Comparison of ENCODE assay signal across 35 cellular contexts in the genomic region with DNA sequence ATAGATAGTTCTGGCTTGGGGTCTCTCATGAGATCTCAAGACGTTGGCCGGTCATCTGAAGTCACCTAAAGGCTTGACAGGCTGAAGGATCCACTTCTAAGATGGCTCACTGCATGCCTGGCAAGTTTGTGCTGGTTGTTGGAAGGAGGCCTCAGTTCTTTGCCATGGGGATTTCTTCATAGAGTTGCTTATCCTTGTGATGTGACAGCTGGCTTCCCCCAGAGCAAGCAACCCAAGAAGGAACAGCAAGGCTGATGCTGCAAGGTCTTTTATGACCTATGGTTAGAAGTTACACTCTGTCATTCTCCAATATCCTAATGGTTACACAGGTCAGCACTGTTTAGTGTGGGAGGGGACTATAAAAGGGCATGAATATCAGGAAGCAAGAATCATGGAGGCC. TPM values are rescaled to one million over a fixed set of nuclear protein-coding genes. Genes with fewer than 3 reads are reported as not detected.
A peak's percentile ranks its signal among the peaks of the same experiment; 100 is the strongest.
DNase-seq lines count a peak whose midpoint lies in the region; ATAC-seq and TF ChIP-seq lines count a peak whose summit lies in the region.
"Had no signal": no experiment of that assay in that cellular context is flagged by ENCODE, and none has a peak within 500 bp of the region (broad histone marks: within the 10 kb centered on the region; RNA-seq: fewer than 3 reads in every experiment).

No MANE protein-coding gene starts in this region.

- TF ChIP-seq CTCF in HFFc6 (IDR thresholded peaks at IDR 0.05) (no peak), fibroblast of pulmonary artery (IDR thresholded peaks at IDR 0.05; ENCODE audit: low read length, missing control alignments) (no peak), psoas muscle (IDR thresholded peaks at IDR 0.05) (no peak), osteoblast (IDR thresholded peaks at IDR 0.05; ENCODE audit: extremely low read depth, low read depth, low read length) (no peak)

- no peak overlapping the region for H3K4me3 ChIP-seq in SJSA1
- H3K4me3 ChIP-seq in fibroblast of pulmonary artery (replicated peaks; ENCODE audit: low read depth, low read length), result no peak overlapping the region
- H3K4me3 ChIP-seq in psoas muscle, result no peak overlapping the region
- H3K4me3 ChIP-seq in osteoblast (ENCODE audit: insufficient read depth, low read length), result no peak overlapping the region
- H3K4me3 ChIP-seq: GM12878, heart left ventricle, lower lobe of right lung, neural progenitor cell, PC-9, uterus had no signal

- H4K20me1 ChIP-seq in osteoblast (ENCODE audit: insufficient read depth, low read length), result no peaks in the 10 kb centered on the region

- intact Hi-C loops in psoas muscle (cut with DNase I), result no loop called here

- H3K4me2 ChIP-seq in osteoblast (ENCODE audit: insufficient read depth, low read length), result no peak overlapping the region
- H3K4me2 ChIP-seq: neural progenitor cell, PC-9 had no signal

- 52 to 84% (median 58%) methylated on average over 2 of the region's 2 CpGs for WGBS in psoas muscle, 3 donors

- H3K9me3 Mint-ChIP-seq in HFFc6, result no peaks in the 10 kb centered on the region
- H3K9me3 Mint-ChIP-seq: activated naive CD4-positive, alpha-beta T cell treated with anti-CD3 and anti-CD28 coated beads, Interleukin-2, amount 50 U/mL, for 24 hours; activated T-helper 17 cell treated with anti-CD3 and anti-CD28 coated beads, Interleukin-2, amount 50 U/mL, for 72 hours; neural progenitor cell; stimulated activated naive CD8-positive, alpha-beta T cell treated with anti-CD3 and anti-CD28 coated beads, Interleukin-15, amount 100 ng/mL, for 72 hours had no signal

- DNase-seq in HFFc6 (no peak), SJSA1 (ENCODE audit: low read depth in 1 of 2, low spot score in 2 of 2) (no peak), fibroblast of pulmonary artery (ENCODE audit: low read depth) (peak; percentile 20), psoas muscle (no peak), osteoblast (ENCODE audit: insufficient read length, low spot score, missing footprints) (no peak), C1 segment of cervical spinal cord (lab: John Stamatoyannopoulos, UW) (no peak)
- DNase-seq: activated CD4-positive, alpha-beta T cell treated with anti-CD3 and anti-CD28 coated beads for 36 hours; activated CD8-positive, alpha-beta T cell treated with anti-CD3 and anti-CD28 coated beads, Interleukin-2, amount 10 ng/mL, durations not matched to agents 7 days and 5 days; BE2C; CD8-positive, alpha-beta memory T cell; cortex of kidney; DMS153; H7; Karpas-422; kidney glomerular epithelial cell; lower lobe of right lung; MV-4-11; NCI-H1436 treated with DMSO at 0.1 percent for 48 hours; NCI-H345; PC-9; right cardiac atrium; SHP77; stimulated activated CD4-positive, alpha-beta T cell treated with anti-CD3 and anti-CD28 coated beads, Interleukin-12 subunit alpha, Interleukin-12 subunit beta, amount 100 ng/mL, for 4 hours; stimulated activated CD4-positive, alpha-beta T cell treated with anti-CD3 and anti-CD28 coated beads, Interleukin-2, amount 100 ng/mL, for 48 hours; stimulated activated naive CD8-positive, alpha-beta T cell treated with anti-CD3 and anti-CD28 coated beads, Interleukin-15, amount 100 ng/mL, for 72 hours; uterus had no signal

- H3K27me3 ChIP-seq in SJSA1 (replicated peaks) (no peaks in the 10 kb centered on the region), psoas muscle (ENCODE audit: insufficient read depth in 3 of 3, low read length in 2 of 3) (no peaks in the 10 kb centered on the region), osteoblast (ENCODE audit: insufficient read depth, low read length) (no peaks in the 10 kb centered on the region)
- H3K27me3 ChIP-seq: BE2C, foreskin keratinocyte, heart left ventricle, neural progenitor cell, uterus had no signal

- ATAC-seq in psoas muscle (peak; percentile 39 to 73 (median 70)), HG02588 (IDR thresholded peaks at IDR 0.05; ENCODE audit: unreplicated experiment) (no peak)
- ATAC-seq: activated CD4-positive, alpha-beta T cell treated with anti-CD3 and anti-CD28 coated beads for 36 hours; activated CD8-positive, alpha-beta T cell treated with anti-CD3 and anti-CD28 coated beads, Interleukin-2, amount 10 ng/mL, durations not matched to agents 7 days and 5 days; activated T-helper 17 cell treated with anti-CD3 and anti-CD28 coated beads, Interleukin-2, amount 50 U/mL, for 72 hours; GM12878; lower lobe of right lung; right cardiac atrium; stimulated activated naive CD8-positive, alpha-beta T cell treated with anti-CD3 and anti-CD28 coated beads, Interleukin-15, amount 100 ng/mL, for 72 hours had no signal

- H3K79me2 ChIP-seq in osteoblast (ENCODE audit: insufficient read depth, low read length), result no peaks in the 10 kb centered on the region

- no peak overlapping the region for H3K4me3 Mint-ChIP-seq in HFFc6
- H3K4me3 Mint-ChIP-seq: activated CD4-positive, alpha-beta T cell treated with anti-CD3 and anti-CD28 coated beads for 36 hours; activated CD8-positive, alpha-beta T cell treated with anti-CD3 and anti-CD28 coated beads, Interleukin-2, amount 10 ng/mL, durations not matched to agents 7 days and 5 days; activated naive CD4-positive, alpha-beta T cell treated with anti-CD3 and anti-CD28 coated beads, Interleukin-2, amount 50 U/mL, for 24 hours; activated T-helper 17 cell treated with anti-CD3 and anti-CD28 coated beads, Interleukin-2, amount 50 U/mL, for 72 hours; CD8-positive, alpha-beta memory T cell; neural progenitor cell; stimulated activated naive CD8-positive, alpha-beta T cell treated with anti-CD3 and anti-CD28 coated beads, Interleukin-15, amount 100 ng/mL, for 72 hours had no signal

- peaks cover 31% of the 10 kb centered on the region for H3K4me1 ChIP-seq in SJSA1 (replicated peaks)
- H3K4me1 ChIP-seq in psoas muscle, result peaks cover 21% of the 10 kb centered on the region
- peaks cover 23% of the 10 kb centered on the region for H3K4me1 ChIP-seq in osteoblast (ENCODE audit: insufficient read depth, low read length)
- H3K4me1 ChIP-seq: neural progenitor cell, uterus had no signal

- peaks cover 40% of the 10 kb centered on the region for H3K4me1 Mint-ChIP-seq in HFFc6 (ENCODE audit: low read depth)
- H3K4me1 Mint-ChIP-seq: activated CD4-positive, alpha-beta T cell treated with anti-CD3 and anti-CD28 coated beads for 36 hours; activated naive CD4-positive, alpha-beta T cell treated with anti-CD3 and anti-CD28 coated beads, Interleukin-2, amount 50 U/mL, for 24 hours; activated T-helper 17 cell treated with anti-CD3 and anti-CD28 coated beads, Interleukin-2, amount 50 U/mL, for 72 hours; CD8-positive, alpha-beta memory T cell; stimulated activated naive CD8-positive, alpha-beta T cell treated with anti-CD3 and anti-CD28 coated beads, Interleukin-15, amount 100 ng/mL, for 72 hours had no signal

- no peaks in the 10 kb centered on the region for H3K27me3 Mint-ChIP-seq in HFFc6 (ENCODE audit: insufficient read depth)
- H3K27me3 Mint-ChIP-seq: activated CD4-positive, alpha-beta T cell treated with anti-CD3 and anti-CD28 coated beads for 36 hours; activated naive CD4-positive, alpha-beta T cell treated with anti-CD3 and anti-CD28 coated beads, Interleukin-2, amount 50 U/mL, for 24 hours; activated T-helper 17 cell treated with anti-CD3 and anti-CD28 coated beads, Interleukin-2, amount 50 U/mL, for 72 hours; stimulated activated naive CD8-positive, alpha-beta T cell treated with anti-CD3 and anti-CD28 coated beads, Interleukin-15, amount 100 ng/mL, for 72 hours had no signal

- H3K27ac ChIP-seq in SJSA1, result peak overlapping the region; percentile 74
- peak overlapping the region; percentile 51 for H3K27ac ChIP-seq in psoas muscle
- no peak overlapping the region for H3K27ac ChIP-seq in osteoblast (ENCODE audit: low read depth, low read length)
- H3K27ac ChIP-seq: neural progenitor cell, PC-9 had no signal

- no peaks in the 10 kb centered on the region for H3K9me3 ChIP-seq in SJSA1 (replicated peaks)
- H3K9me3 ChIP-seq in psoas muscle, result no peaks in the 10 kb centered on the region
- no peaks in the 10 kb centered on the region for H3K9me3 ChIP-seq in osteoblast (ENCODE audit: low read depth, low read length)
- H3K9me3 ChIP-seq: BE2C, heart left ventricle, lower lobe of right lung, uterus had no signal

- no peaks in the 10 kb centered on the region for H3K36me3 Mint-ChIP-seq in HFFc6 (ENCODE audit: low read depth)
- H3K36me3 Mint-ChIP-seq: CD8-positive, alpha-beta memory T cell; neural progenitor cell had no signal

- H3K36me3 ChIP-seq in SJSA1, result peaks cover 28% of the 10 kb centered on the region
- H3K36me3 ChIP-seq in psoas muscle (ENCODE audit: insufficient read depth in 1 of 2, low read depth in 1 of 2), result peaks cover 4 to 85% of the 10 kb centered on the region in 2 donors
- no peaks in the 10 kb centered on the region for H3K36me3 ChIP-seq in osteoblast (ENCODE audit: insufficient read depth, low read length)
- H3K36me3 ChIP-seq: BE2C, neural progenitor cell, uterus had no signal

- no peak overlapping the region for H2AFZ ChIP-seq in osteoblast (ENCODE audit: low read length)
- H2AFZ ChIP-seq: neural progenitor cell, PC-9 had no signal

- H3K27ac Mint-ChIP-seq in HFFc6, result peak overlapping the region; percentile 53
- H3K27ac Mint-ChIP-seq: activated CD4-positive, alpha-beta T cell treated with anti-CD3 and anti-CD28 coated beads for 36 hours; activated CD8-positive, alpha-beta T cell treated with anti-CD3 and anti-CD28 coated beads, Interleukin-2, amount 10 ng/mL, durations not matched to agents 7 days and 5 days; activated naive CD4-positive, alpha-beta T cell treated with anti-CD3 and anti-CD28 coated beads, Interleukin-2, amount 50 U/mL, for 24 hours; activated T-helper 17 cell treated with anti-CD3 and anti-CD28 coated beads, Interleukin-2, amount 50 U/mL, for 72 hours; CD8-positive, alpha-beta memory T cell; neural progenitor cell had no signal

RNA-seq across cellular contexts. Expression of gene GRPEL2, which starts 20.7 kb away (rescaled TPM):
- 10 to 100 TPM; 15.6 to 18.9 (median 17.5) TPM for total RNA-seq in HFFc6 (2021; fragmentation: NEBNext Ultra II Directional; extraction: Animal tissue kit (Norgen Biotek cat#: 25700))
- total RNA-seq in SJSA1 (2014; rRNA removed; shearing (Covaris generic)), result 29.6 and 35.0 TPM in 2 replicates
- 10 to 100 TPM in 2 of 4 donors, 1 to 10 TPM in 2; 8.8 to 11.1 (median 9.5) TPM for total RNA-seq in psoas muscle
- 10 to 100 TPM in 2 of 3 donors, 1 to 10 TPM in 1; 4.7 to 11.6 (median 11.0) TPM for polyA plus RNA-seq in psoas muscle
- 34.7 and 34.8 TPM in 2 replicates for total RNA-seq in osteoblast

RNA-seq across cellular contexts. Expression of gene PCYOX1L, which starts 33.2 kb away (rescaled TPM):
- total RNA-seq in HFFc6 (2021; fragmentation: NEBNext Ultra II Directional; extraction: Animal tissue kit (Norgen Biotek cat#: 25700)), result 10 to 100 TPM in 5 of 6 experiments, 1 to 10 TPM in 1; 9.8 to 13.5 (median 11.0) TPM
- 23.7 and 26.4 TPM in 2 replicates for total RNA-seq in SJSA1 (2014; rRNA removed; shearing (Covaris generic))
- total RNA-seq in psoas muscle, result 1 to 10 TPM in 1 of 4 donors, under 1 TPM in 3; 0.65 to 2.7 (median 0.84) TPM
- 1 to 10 TPM in 1 of 3 donors, under 1 TPM in 2; 0.28 to 1.1 (median 0.70) TPM for polyA plus RNA-seq in psoas muscle
- 4.3 and 4.7 TPM in 2 replicates for total RNA-seq in osteoblast

RNA-seq across cellular contexts. Expression of gene AFAP1L1, which starts 53.0 kb away (rescaled TPM):
- total RNA-seq in HFFc6 (2021; fragmentation: NEBNext Ultra II Directional; extraction: Animal tissue kit (Norgen Biotek cat#: 25700)), result 1 to 10 TPM; 3.2 to 7.5 (median 5.4) TPM
- total RNA-seq in SJSA1 (2014; rRNA removed; shearing (Covaris generic)), result 26.6 and 33.2 TPM in 2 replicates
- total RNA-seq in psoas muscle, result 10 to 100 TPM; 21.0 to 38.6 (median 26.4) TPM
- polyA plus RNA-seq in psoas muscle, result 10 to 100 TPM; 10.8 to 39.9 (median 15.0) TPM
- 1.1 and 1.5 TPM in 2 replicates for total RNA-seq in osteoblast
- total RNA-seq: activated CD8-positive, alpha-beta T cell treated with anti-CD3 and anti-CD28 coated beads, Interleukin-2, amount 10 ng/mL, durations not matched to agents 7 days and 5 days; GM12878; T-helper 2 cell treated with Interferon-gamma antibody and Interleukin-4, amounts not matched to agents 100 ng/mL and 5 ng/mL, for 36 hours had no signal
- polyA plus RNA-seq: CD8-positive, alpha-beta memory T cell had no signal

RNA-seq across cellular contexts. Expression of gene IL17B, which starts 54.5 kb away (rescaled TPM):
- total RNA-seq in HFFc6 (2021; fragmentation: NEBNext Ultra II Directional; extraction: Animal tissue kit (Norgen Biotek cat#: 25700)), result under 1 TPM; 0.50 to 0.85 (median 0.76) TPM
- 1.00 TPM in 1 of 2 replicates, not detected in the other for total RNA-seq in SJSA1 (2014; rRNA removed; shearing (Covaris generic))
- under 1 TPM in 1 of 4 donors, not detected in 3; 0.58 TPM for total RNA-seq in psoas muscle
- under 1 TPM in 2 of 3 donors, not detected in 1; 0.08 to 0.42 TPM for polyA plus RNA-seq in psoas muscle
- total RNA-seq in osteoblast, result 0.29 TPM in 1 of 2 replicates, not detected in the other
- total RNA-seq: activated CD4-positive, alpha-beta T cell treated with anti-CD3 and anti-CD28 coated beads for 36 hours; activated CD8-positive, alpha-beta T cell treated with anti-CD3 and anti-CD28 coated beads, Interleukin-2, amount 10 ng/mL, durations not matched to agents 7 days and 5 days; activated T-helper 17 cell treated with anti-CD3 and anti-CD28 coated beads, Interleukin-2, amount 50 U/mL, for 72 hours; cardiac septum; CD8-positive, alpha-beta memory T cell; foreskin keratinocyte; GM12878; H7; lower lobe of right lung; PC-9; T-helper 2 cell treated with Interferon-gamma antibody and Interleukin-4, amounts not matched to agents 100 ng/mL and 5 ng/mL, for 36 hours had no signal
- polyA plus RNA-seq: CD8-positive, alpha-beta memory T cell; foreskin keratinocyte; GM12878 had no signal
